In genomic region chr5:133944263-133945230, GRCh38 we compare ENCODE assay signal across 1 cellular context.
TF ChIP-seq lines count a peak whose summit lies in the region.

No MANE protein-coding gene starts in this region.

TF ChIP-seq in H1, 55 proteins besides CTCF, POLR2A, EP300 and RAD21 (continued from another document):
- TF ChIP-seq CHD7 (IDR thresholded peaks at IDR 0.05; ENCODE audit: insufficient replicate concordance, low read length), result no peak
